Comparison of ENCODE assay signal across 1 cellular context in genomic region chr7:135977020-135977741, GRCh38.
TF ChIP-seq lines count a peak whose summit lies in the region.

TSS of gene MTPN (minus strand) at chr7:135977359. CDS start at chr7:135977100, 259 bp downstream.

TF ChIP-seq in HepG2, 621 proteins besides CTCF, POLR2A, EP300 and RAD21 (continued from another document and continues in another):
- TF ChIP-seq ZNF646 (CRISPR knock-in tag; IDR thresholded peaks at IDR 0.05) (no peak), JUN (CRISPR knock-in tag; IDR thresholded peaks at IDR 0.05) (no peak), TFAP4 (IDR thresholded peaks at IDR 0.05; ENCODE audit: borderline replicate concordance, low read depth) (no peak), SOX6 (IDR thresholded peaks at IDR 0.05) (no peak), SOX6 (CRISPR knock-in tag; IDR thresholded peaks at IDR 0.05) (peak; percentile 38; the same call in 1 of the 2 replicates), ZNF737 (CRISPR knock-in tag; IDR thresholded peaks at IDR 0.05; ENCODE audit: borderline replicate concordance) (no peak), FOXP4 (CRISPR knock-in tag; IDR thresholded peaks at IDR 0.05) (no peak), KDM6A (CRISPR knock-in tag; IDR thresholded peaks at IDR 0.05; ENCODE audit: low read depth) (no peak), ZNF557 (CRISPR knock-in tag; IDR thresholded peaks at IDR 0.05) (no peak), TFE3 (CRISPR knock-in tag; IDR thresholded peaks at IDR 0.05) (no peak), ZBTB26 (CRISPR knock-in tag; IDR thresholded peaks at IDR 0.05; ENCODE audit: borderline replicate concordance) (no peak), HNRNPUL1 (IDR thresholded peaks at IDR 0.05; ENCODE audit: low read depth, low read length) (no peak), ZNF770 (CRISPR knock-in tag; IDR thresholded peaks at IDR 0.05) (peak; percentile 100), SP1 (IDR thresholded peaks at IDR 0.05) (no peak), SP1 (CRISPR knock-in tag; IDR thresholded peaks at IDR 0.05) (peak; percentile 57; the same call in 1 of the 2 replicates), RXRB (CRISPR knock-in tag; IDR thresholded peaks at IDR 0.05; ENCODE audit: borderline replicate concordance) (no peak; the same call in 1 of the 2 replicates), SAFB2 (CRISPR knock-in tag; IDR thresholded peaks at IDR 0.05; ENCODE audit: borderline replicate concordance, low read depth) (no peak), ZBED4 (CRISPR knock-in tag; IDR thresholded peaks at IDR 0.05; ENCODE audit: borderline replicate concordance) (peak; percentile 83), CEBPZ (IDR thresholded peaks at IDR 0.05; ENCODE audit: low read length) (no peak), GTF2F1 (IDR thresholded peaks at IDR 0.05; ENCODE audit: low read length) (no peak), PRMT3 (CRISPR knock-in tag; IDR thresholded peaks at IDR 0.05; ENCODE audit: borderline replicate concordance, low read depth) (no peak), ZBTB10 (CRISPR knock-in tag; IDR thresholded peaks at IDR 0.05; ENCODE audit: borderline replicate concordance) (no peak), NFKB2 (CRISPR knock-in tag; IDR thresholded peaks at IDR 0.05; ENCODE audit: borderline replicate concordance) (peak; percentile 86; the same call in 1 of the 2 replicates), ZFP37 (CRISPR knock-in tag; IDR thresholded peaks at IDR 0.05; ENCODE audit: borderline replicate concordance) (peak; percentile 17; the same call in 1 of the 2 replicates), ZNF180 (CRISPR knock-in tag; IDR thresholded peaks at IDR 0.05; ENCODE audit: borderline replicate concordance, low read depth) (no peak), ZNF768 (CRISPR knock-in tag; IDR thresholded peaks at IDR 0.05) (peak; percentile 62; the same call in 1 of the 2 replicates), TRIM24 (CRISPR knock-in tag; IDR thresholded peaks at IDR 0.05) (no peak), ZBTB42 (CRISPR knock-in tag; IDR thresholded peaks at IDR 0.05) (no peak), MTF2 (CRISPR knock-in tag; IDR thresholded peaks at IDR 0.05; ENCODE audit: borderline replicate concordance) (0 out of 2 replicates have a peak, but pooled peaks have one; percentile 10)
